In the genomic region with DNA sequence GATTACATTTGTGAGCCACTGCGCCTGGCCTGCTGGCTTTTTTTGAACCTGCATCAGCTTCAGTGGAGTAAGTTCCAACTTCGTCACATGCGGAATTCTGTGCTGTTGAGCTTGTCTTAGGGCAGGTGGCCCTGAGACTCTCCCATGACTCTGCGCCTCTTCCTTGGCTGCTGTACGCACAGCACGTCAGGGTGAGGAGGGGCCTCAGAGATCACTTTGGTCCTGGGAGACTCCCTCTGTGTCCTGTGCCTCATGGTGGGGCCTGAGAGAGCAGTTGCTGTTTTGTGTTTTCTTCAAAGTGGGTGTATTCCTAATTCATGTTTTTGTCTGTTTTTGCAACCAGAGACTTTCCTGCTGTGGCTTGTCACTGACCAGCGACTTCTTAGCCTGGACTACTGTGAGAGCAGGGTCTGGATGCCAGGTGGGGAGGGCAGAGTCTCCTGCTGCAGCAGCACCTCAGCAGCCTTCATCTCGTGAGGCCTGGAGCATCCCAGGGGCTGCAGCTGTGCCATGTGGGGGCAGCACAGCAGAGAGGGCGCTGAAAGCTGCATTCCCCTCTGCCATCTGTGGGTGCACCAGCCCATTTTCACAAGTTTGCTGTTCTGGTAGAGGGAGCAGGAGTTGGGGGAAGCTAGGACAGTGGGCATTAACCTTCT, we compare ENCODE assay signal across 20 cellular contexts.
DNase-seq lines count a peak whose midpoint lies in the region; ATAC-seq and TF ChIP-seq lines count a peak whose summit lies in the region.
"Had no signal": no experiment of that assay in that cellular context is flagged by ENCODE, and none has a peak within 500 bp of the region (broad histone marks: within the 10 kb centered on the region; RNA-seq: fewer than 3 reads in every experiment).

No MANE protein-coding gene starts in this region.

- H3K9ac ChIP-seq in DND-41 (ENCODE audit: low read depth, low read length), result no peak overlapping the region

- H3K36me3 ChIP-seq in DND-41 (ENCODE audit: insufficient read depth, low read length) (peaks cover 78% of the 10 kb centered on the region), lower lobe of right lung (peaks cover 80% of the 10 kb centered on the region), gastrocnemius medialis (peaks cover 0 to 28% of the 10 kb centered on the region in 2 donors)

- peaks cover 12% of the 10 kb centered on the region; the same call in 1 of the 2 replicates for H4K20me1 ChIP-seq in DND-41 (ENCODE audit: insufficient read depth, low read length)

- H3K4me3 ChIP-seq in DND-41 (ENCODE audit: low read depth in 1 of 2, low read length in 2 of 2) (no peak overlapping the region), lower lobe of right lung (no peak overlapping the region), gastrocnemius medialis (no peak overlapping the region)
- H3K4me3 ChIP-seq: K562, MG63, SJSA1 had no signal

- H3K4me1 ChIP-seq in DND-41 (ENCODE audit: insufficient read depth, low read length), result no peaks in the 10 kb centered on the region
- no peaks in the 10 kb centered on the region for H3K4me1 ChIP-seq in lower lobe of right lung
- H3K4me1 ChIP-seq in gastrocnemius medialis, result peaks cover 0 to 10% of the 10 kb centered on the region in 2 donors
- H3K4me1 ChIP-seq: BE2C, SJSA1 had no signal

- H3K9me3 ChIP-seq in DND-41 (ENCODE audit: insufficient read depth, low read length, severe bottlenecking), result no peaks in the 10 kb centered on the region
- no peaks in the 10 kb centered on the region for H3K9me3 ChIP-seq in lower lobe of right lung
- no peaks in the 10 kb centered on the region for H3K9me3 ChIP-seq in gastrocnemius medialis
- H3K9me3 ChIP-seq: BE2C, MG63, SJSA1 had no signal

- H3K27me3 ChIP-seq in DND-41 (ENCODE audit: insufficient read depth, low read length, poor library complexity) (no peaks in the 10 kb centered on the region), lower lobe of right lung (ENCODE audit: low read depth) (no peaks in the 10 kb centered on the region), gastrocnemius medialis (no peaks in the 10 kb centered on the region)
- H3K27me3 ChIP-seq: BE2C, MG63, SJSA1 had no signal

- peaks cover 17% of the 10 kb centered on the region for H3K4me1 Mint-ChIP-seq in activated CD8-positive, alpha-beta memory T cell treated with anti-CD3 and anti-CD28 coated beads, Interleukin-2, amount 10 ng/mL, durations not matched to agents 7 days and 5 days
- H3K4me1 Mint-ChIP-seq in activated CD8-positive, alpha-beta T cell treated with anti-CD3 and anti-CD28 coated beads for 36 hours (ENCODE audit: low read depth), result peaks cover 22% of the 10 kb centered on the region
- peaks cover 17% of the 10 kb centered on the region for H3K4me1 Mint-ChIP-seq in stimulated activated memory B cell treated with anti-CD40 and anti-IgM and Interleukin-4, amounts not matched to agents 10 μg/mL and 1 μg/mL and 100 μg/mL, for 72 hours

- DNase-seq in DND-41, result peak; percentile 1
- DNase-seq in activated CD8-positive, alpha-beta memory T cell treated with anti-CD3 and anti-CD28 coated beads, Interleukin-2, amount 10 ng/mL, durations not matched to agents 7 days and 5 days, result no peak
- peak; percentile 6 for DNase-seq in lower lobe of right lung
- no peak for DNase-seq in gastrocnemius medialis
- no peak for DNase-seq in erythroblast (lab: John Stamatoyannopoulos, UW)
- DNase-seq in activated CD8-positive, alpha-beta T cell treated with anti-CD3 and anti-CD28 coated beads for 36 hours, result no peak
- DNase-seq: BE2C, H9, HFFc6, MG63, NCI-H1694 treated with DMSO at 0.1 percent for 48 hours, NCI-H2107, NCI-H446 treated with DMSO at 0.1 percent for 48 hours, NCI-H526 treated with DMSO at 0.1 percent for 48 hours, OCI-M1 had no signal

- TF ChIP-seq POLR2A in gastrocnemius medialis (IDR thresholded peaks at IDR 0.05) (no peak), erythroblast (IDR thresholded peaks at IDR 0.05; ENCODE audit: low read length) (no peak)

- POLR2A ChIA-PET in activated CD8-positive, alpha-beta T cell treated with anti-CD3 and anti-CD28 coated beads for 36 hours (lab: Charles Lee), result no interaction called here

- H3K27me3 Mint-ChIP-seq in activated CD8-positive, alpha-beta memory T cell treated with anti-CD3 and anti-CD28 coated beads, Interleukin-2, amount 10 ng/mL, durations not matched to agents 7 days and 5 days, result no peaks in the 10 kb centered on the region
- no peaks in the 10 kb centered on the region for H3K27me3 Mint-ChIP-seq in activated CD8-positive, alpha-beta T cell treated with anti-CD3 and anti-CD28 coated beads for 36 hours
- H3K27me3 Mint-ChIP-seq in stimulated activated memory B cell treated with anti-CD40 and anti-IgM and Interleukin-4, amounts not matched to agents 10 μg/mL and 1 μg/mL and 100 μg/mL, for 72 hours, result no peaks in the 10 kb centered on the region

- no peak overlapping the region for H3K4me3 Mint-ChIP-seq in activated CD8-positive, alpha-beta memory T cell treated with anti-CD3 and anti-CD28 coated beads, Interleukin-2, amount 10 ng/mL, durations not matched to agents 7 days and 5 days
- H3K4me3 Mint-ChIP-seq in activated CD8-positive, alpha-beta T cell treated with anti-CD3 and anti-CD28 coated beads for 36 hours, result no peak overlapping the region
- H3K4me3 Mint-ChIP-seq in stimulated activated memory B cell treated with anti-CD40 and anti-IgM and Interleukin-4, amounts not matched to agents 10 μg/mL and 1 μg/mL and 100 μg/mL, for 72 hours, result no peak overlapping the region
- H3K4me3 Mint-ChIP-seq: H9, HFFc6 had no signal

- ATAC-seq in DND-41 (ENCODE audit: insufficient read depth, low read depth) (no peak), lower lobe of right lung (no peak), gastrocnemius medialis (no peak)
- ATAC-seq in activated CD8-positive, alpha-beta memory T cell treated with anti-CD3 and anti-CD28 coated beads, Interleukin-2, amount 10 ng/mL, durations not matched to agents 7 days and 5 days, result no peak
- no peak for ATAC-seq in activated CD8-positive, alpha-beta T cell treated with anti-CD3 and anti-CD28 coated beads for 36 hours
- ATAC-seq in stimulated activated memory B cell treated with anti-CD40 and anti-IgM and Interleukin-4, amounts not matched to agents 10 μg/mL and 1 μg/mL and 100 μg/mL, for 72 hours, result no peak
- ATAC-seq: HepG2, K562, Right ventricle myocardium inferior had no signal

- peak overlapping the region; percentile 7 for H3K27ac Mint-ChIP-seq in activated CD8-positive, alpha-beta memory T cell treated with anti-CD3 and anti-CD28 coated beads, Interleukin-2, amount 10 ng/mL, durations not matched to agents 7 days and 5 days
- no peak overlapping the region for H3K27ac Mint-ChIP-seq in activated CD8-positive, alpha-beta T cell treated with anti-CD3 and anti-CD28 coated beads for 36 hours
- H3K27ac Mint-ChIP-seq in stimulated activated memory B cell treated with anti-CD40 and anti-IgM and Interleukin-4, amounts not matched to agents 10 μg/mL and 1 μg/mL and 100 μg/mL, for 72 hours, result no peak overlapping the region
- H3K27ac Mint-ChIP-seq: HFFc6 had no signal

- H3K27ac ChIP-seq in DND-41 (ENCODE audit: low read length) (no peak overlapping the region), lower lobe of right lung (no peak overlapping the region), gastrocnemius medialis (peak overlapping the region; percentile 9 to 68 (median 52))
- H3K27ac ChIP-seq: SJSA1 had no signal

- in situ Hi-C loops in gastrocnemius medialis (cut with MboI; ENCODE audit: low sequenced_read_pairs in 4 of 4), result no loop called here

- peaks cover 48% of the 10 kb centered on the region for H3K36me3 Mint-ChIP-seq in activated CD8-positive, alpha-beta memory T cell treated with anti-CD3 and anti-CD28 coated beads, Interleukin-2, amount 10 ng/mL, durations not matched to agents 7 days and 5 days
- H3K36me3 Mint-ChIP-seq in activated CD8-positive, alpha-beta T cell treated with anti-CD3 and anti-CD28 coated beads for 36 hours (ENCODE audit: low read depth), result peaks cover 38% of the 10 kb centered on the region
- H3K36me3 Mint-ChIP-seq in stimulated activated memory B cell treated with anti-CD40 and anti-IgM and Interleukin-4, amounts not matched to agents 10 μg/mL and 1 μg/mL and 100 μg/mL, for 72 hours, result peaks cover 64% of the 10 kb centered on the region

- no peak overlapping the region for H2AFZ ChIP-seq in DND-41 (ENCODE audit: low read depth, low read length)

- H3K9me3 Mint-ChIP-seq in activated CD8-positive, alpha-beta memory T cell treated with anti-CD3 and anti-CD28 coated beads, Interleukin-2, amount 10 ng/mL, durations not matched to agents 7 days and 5 days (ENCODE audit: low read depth), result no peaks in the 10 kb centered on the region
- no peaks in the 10 kb centered on the region for H3K9me3 Mint-ChIP-seq in activated CD8-positive, alpha-beta T cell treated with anti-CD3 and anti-CD28 coated beads for 36 hours
- no peaks in the 10 kb centered on the region for H3K9me3 Mint-ChIP-seq in stimulated activated memory B cell treated with anti-CD40 and anti-IgM and Interleukin-4, amounts not matched to agents 10 μg/mL and 1 μg/mL and 100 μg/mL, for 72 hours
- H3K9me3 Mint-ChIP-seq: H9, HFFc6 had no signal

- no peaks in the 10 kb centered on the region; the same call in none of the 2 replicates for H3K79me2 ChIP-seq in DND-41 (ENCODE audit: insufficient read depth, low read length)

- CTCF ChIA-PET in activated CD8-positive, alpha-beta memory T cell treated with anti-CD3 and anti-CD28 coated beads, Interleukin-2, amount 10 ng/mL, durations not matched to agents 7 days and 5 days (lab: Charles Lee), result no interaction called here
- CTCF ChIA-PET in activated CD8-positive, alpha-beta T cell treated with anti-CD3 and anti-CD28 coated beads for 36 hours (lab: Charles Lee), result no interaction called here

- no peak overlapping the region for H3K4me2 ChIP-seq in DND-41 (ENCODE audit: insufficient read depth, low read length)

- no peak for TF ChIP-seq CTCF in DND-41 (IDR thresholded peaks at IDR 0.05; ENCODE audit: borderline replicate concordance, extremely low read depth, low read length, poor library complexity, severe bottlenecking)
- TF ChIP-seq CTCF in lower lobe of right lung (IDR thresholded peaks at IDR 0.05), result no peak
- no peak for TF ChIP-seq CTCF in gastrocnemius medialis (IDR thresholded peaks at IDR 0.05 in 4 of 5, conservative IDR thresholded peaks at IDR 0.05 in 1 of 5)
- no peak for TF ChIP-seq CTCF in activated CD8-positive, alpha-beta T cell treated with anti-CD3 and anti-CD28 coated beads for 36 hours (IDR thresholded peaks at IDR 0.05)

- intact Hi-C loops in lower lobe of right lung (cut with DNase I) (no loop called here), gastrocnemius medialis (cut with DNase I; ENCODE audit: low total_unique reads) (no loop called here)
- intact Hi-C loops in activated CD8-positive, alpha-beta T cell treated with anti-CD3 and anti-CD28 coated beads for 36 hours (cut with micrococcal nuclease), result no loop called here

Comparison
In these comparisons a context has a peak if more than half of its experiments do, and no peak if none do; other contexts are left out.
1. DNase-seq: peak in DND-41 (single experiment) and lower lobe of right lung (single experiment); none in activated CD8-positive, alpha-beta memory T cell treated with anti-CD3 and anti-CD28 coated beads, Interleukin-2, amount 10 ng/mL, durations not matched to agents 7 days and 5 days (single experiment), gastrocnemius medialis (0 of 2), erythroblast (0 of 2) and activated CD8-positive, alpha-beta T cell treated with anti-CD3 and anti-CD28 coated beads for 36 hours (single experiment).
2. H3K27ac ChIP-seq: peak in gastrocnemius medialis (4 of 4); none in DND-41 (single experiment) and lower lobe of right lung (single experiment).